ENCODE assay signal across 8 cellular contexts in the genomic region with DNA sequence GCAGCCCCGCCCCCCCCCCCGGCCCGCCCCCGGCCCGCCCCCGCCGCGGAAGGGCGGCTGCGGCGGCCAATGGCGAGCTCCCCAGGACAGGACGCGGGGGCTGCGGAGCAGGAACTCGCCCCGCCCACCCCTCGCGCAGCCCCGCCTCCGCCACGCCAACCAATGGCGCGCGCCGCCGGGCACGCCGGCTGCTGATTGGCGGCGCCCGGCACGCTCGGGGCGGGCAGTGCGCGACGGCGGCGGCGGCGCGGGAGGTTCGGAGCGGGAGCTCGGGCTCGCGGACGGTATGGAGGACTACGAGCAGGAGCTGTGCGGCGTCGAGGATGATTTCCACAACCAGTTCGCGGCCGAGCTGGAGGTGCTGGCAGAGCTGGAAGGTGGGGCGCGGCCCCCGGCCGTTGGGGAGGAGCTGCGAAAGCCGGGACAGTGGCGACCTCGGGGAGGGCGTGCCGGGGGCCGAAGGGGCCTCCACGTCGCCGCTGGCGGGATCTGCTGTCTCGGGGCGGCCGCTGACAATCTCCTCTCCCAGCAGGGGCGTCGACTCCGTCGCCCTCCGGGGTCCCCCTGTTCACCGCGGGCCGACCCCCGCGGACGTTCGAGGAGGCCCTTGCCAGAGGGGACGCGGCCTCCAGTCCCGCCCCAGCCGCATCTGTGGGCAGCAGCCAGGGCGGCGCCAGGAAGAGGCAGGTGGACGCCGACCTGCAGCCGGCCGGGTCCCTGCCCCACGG. TPM values are rescaled to one million over a fixed set of nuclear protein-coding genes. Genes with fewer than 3 reads are reported as not detected.
DNase-seq lines count a peak whose midpoint lies in the region; ATAC-seq, FAIRE-seq and TF ChIP-seq lines count a peak whose summit lies in the region.

A gene (plus strand): TSS at position 222 of the 728 bp plus-strand sequence. CDS start 65 bp downstream, at position 287.

- no peaks in the 10 kb centered on the region for H3K9me3 ChIP-seq in kidney (ENCODE audit: control insufficient read depth in 1 of 2, low read length in 2 of 2)

- peak; percentile 49 for TF ChIP-seq POLR2A in GM19099 (IDR thresholded peaks at IDR 0.05; ENCODE audit: extremely low read depth, insufficient read length, low read depth)

- H3K36me3 ChIP-seq in kidney (ENCODE audit: control insufficient read depth in 1 of 2, insufficient read depth in 2 of 2, low read length in 2 of 2): no peaks in the 10 kb centered on the region

- peaks cover 0 to 15% of the 10 kb centered on the region in 2 donors for H3K4me1 ChIP-seq in kidney (ENCODE audit: control insufficient read depth in 1 of 2, insufficient read depth in 1 of 2, low read depth in 1 of 2, low read length in 2 of 2)

- peak within 1 kb of the TSS; percentile 81 to 87 for H3K4me3 ChIP-seq in kidney (ENCODE audit: low read length in 2 of 2)

- intact Hi-C loops in kidney (cut with DNase I): no loop called here

- H3K9ac ChIP-seq in kidney (ENCODE audit: low read length in 2 of 2): peak within 1 kb of the TSS; percentile 82 to 89

- no peak for TF ChIP-seq CTCF in AG09319 (IDR thresholded peaks at IDR 0.05; ENCODE audit: low read depth, low read length)
- TF ChIP-seq CTCF in kidney (IDR thresholded peaks at IDR 0.05; ENCODE audit: borderline replicate concordance, extremely low read depth, insufficient read depth): no peak

- DNase-seq in AG09319 (ENCODE audit: extremely low read depth, low read depth) (peak; percentile 77), NCI-H446 treated with DMSO at 0.1 percent for 48 hours (lab: John Stamatoyannopoulos, UW) (peak; percentile 76), cerebellum (ENCODE audit: low spot score) (peak; percentile 100), kidney (peak; percentile 97)
- DNase-seq in activated CD4-positive, alpha-beta T cell treated with anti-CD3 and anti-CD28 coated beads for 24 hours (ENCODE audit: low read depth in 2 of 2): peak; percentile 87 to 92
- peak; percentile 82 to 95 (median 89) for DNase-seq in stimulated activated CD4-positive, alpha-beta T cell treated with anti-CD3 and anti-CD28 coated beads, Interleukin-12 subunit alpha, Interleukin-12 subunit beta, amount 100 ng/mL, for 48 hours (ENCODE audit: low read depth in 2 of 3, low spot score in 1 of 3)

- no peak within 1 kb of the TSS for H3K27ac ChIP-seq in kidney (ENCODE audit: low read depth in 2 of 2, low read length in 2 of 2)

- no peak for FAIRE-seq in kidney (lab: Jason Lieb, UNC)

- ATAC-seq in HG03378 (IDR thresholded peaks at IDR 0.05; ENCODE audit: unreplicated experiment): peak; percentile 44

RNA-seq across cellular contexts. Expression of the gene that starts here (rescaled TPM):
- total RNA-seq in cerebellum: 12.9 TPM
- 16.0 TPM for total RNA-seq in kidney
- 4.2 TPM for polyA plus RNA-seq in kidney (ENCODE audit: insufficient read depth, low read depth, low replicate concordance)
